Comparison of ENCODE assay signal across 11 cellular contexts in the genomic region with DNA sequence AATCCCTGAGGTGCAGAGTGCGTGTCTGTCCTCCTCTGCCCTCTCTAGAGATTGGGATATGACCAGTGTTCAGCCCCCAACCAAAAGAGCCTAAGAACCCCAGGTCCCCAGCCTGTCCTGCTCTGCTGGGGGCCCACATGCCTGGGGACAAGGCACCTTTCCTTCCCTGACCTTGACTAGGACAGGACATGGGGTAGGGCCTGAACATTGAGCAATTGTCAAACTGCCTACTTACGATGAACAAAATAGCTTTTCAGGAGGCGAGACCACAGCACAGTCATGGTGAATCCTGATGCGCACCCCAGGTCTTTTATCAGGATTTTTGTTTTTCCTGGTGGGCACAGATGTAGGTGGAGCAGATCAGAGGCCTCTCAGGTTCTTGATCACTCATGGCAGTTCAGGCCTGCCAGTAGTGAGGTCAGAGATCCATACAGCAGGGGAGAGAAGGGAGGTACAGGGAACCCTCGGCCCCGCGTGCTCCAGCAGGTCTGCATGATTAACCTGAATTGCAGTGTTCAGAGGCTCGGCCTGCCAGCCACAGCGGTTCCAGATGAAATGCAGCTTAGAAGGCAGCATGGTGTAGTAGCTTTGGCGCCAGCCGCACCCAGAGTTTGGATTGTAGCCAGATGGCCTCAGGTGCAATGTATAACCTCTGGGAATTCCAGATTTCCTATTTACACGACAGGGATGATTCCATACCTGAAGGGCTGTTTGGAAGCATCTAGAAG.
A peak's percentile ranks its signal among the peaks of the same experiment; 100 is the strongest.
DNase-seq lines count a peak whose midpoint lies in the region; ATAC-seq, FAIRE-seq and TF ChIP-seq lines count a peak whose summit lies in the region.
"Had no signal": no experiment of that assay in that cellular context is flagged by ENCODE, and none has a peak within 500 bp of the region (broad histone marks: within the 10 kb centered on the region; RNA-seq: fewer than 3 reads in every experiment).

No MANE protein-coding gene starts in this region.

- no peaks in the 10 kb centered on the region for H3K9me3 ChIP-seq in right cardiac atrium (ENCODE audit: control insufficient read depth, low read length)
- H3K9me3 ChIP-seq in thoracic aorta: no peaks in the 10 kb centered on the region

- H3K27me3 ChIP-seq in right cardiac atrium (ENCODE audit: control insufficient read depth, insufficient read depth): no peaks in the 10 kb centered on the region
- no peaks in the 10 kb centered on the region for H3K27me3 ChIP-seq in thoracic aorta (replicated peaks; ENCODE audit: insufficient read depth)

- ATAC-seq in right cardiac atrium (peak; percentile 7 to 8), thoracic aorta (ENCODE audit: insufficient number of reproducible peaks, low FRiP score, low read depth) (no peak), HG02571 (IDR thresholded peaks at IDR 0.05; ENCODE audit: unreplicated experiment) (no peak)
- ATAC-seq: activated naive CD8-positive, alpha-beta T cell treated with anti-CD3 and anti-CD28 coated beads, Interleukin-2, amount 50 U/mL, for 24 hours; sciatic nerve had no signal

- TF ChIP-seq CTCF in thoracic aorta (IDR thresholded peaks at IDR 0.05): no peak

- DNase-seq in NCI-H510A treated with DMSO at 0.1 percent for 48 hours (lab: John Stamatoyannopoulos, UW): peak; percentile 3
- no peak for DNase-seq in NCI-H510A (lab: John Stamatoyannopoulos, UW)
- peak; percentile 69 for DNase-seq in NCI-H226
- DNase-seq in right cardiac atrium: no peak
- no peak for DNase-seq in thoracic aorta (ENCODE audit: low spot score)
- no peak for DNase-seq in frontal cortex (ENCODE audit: low spot score in 2 of 2)
- no peak for DNase-seq in effector CD4-positive, alpha-beta T cell
- DNase-seq: activated naive CD8-positive, alpha-beta T cell treated with anti-CD3 and anti-CD28 coated beads, Interleukin-2, amount 50 U/mL, for 24 hours; hypothalamus had no signal

- H3K27ac ChIP-seq in right cardiac atrium (ENCODE audit: low read length) (no peak overlapping the region), thoracic aorta (peak overlapping the region; percentile 16 to 71)

- WGBS in right cardiac atrium: 91% methylated on average over 12 of the region's 12 CpGs

- H3K4me3 ChIP-seq in right cardiac atrium (ENCODE audit: low read length) (no peak overlapping the region), thoracic aorta (no peak overlapping the region)

- intact Hi-C loops in right cardiac atrium (cut with DNase I): no loop called here

- no peaks in the 10 kb centered on the region for H3K4me1 ChIP-seq in right cardiac atrium (ENCODE audit: control insufficient read depth, insufficient read depth, low read length)
- H3K4me1 ChIP-seq in thoracic aorta (ENCODE audit: control insufficient read depth in 1 of 2, low read depth in 2 of 2): peaks cover 0 to 30% of the 10 kb centered on the region in 2 donors

- no peak for FAIRE-seq in frontal cortex (lab: Jason Lieb, UNC)

- no peaks in the 10 kb centered on the region for H3K36me3 ChIP-seq in thoracic aorta

Comparison
In these comparisons a context has a peak if more than half of its experiments do, and no peak if none do; other contexts are left out.
1. DNase-seq: peak in NCI-H510A treated with DMSO at 0.1 percent for 48 hours (single experiment) and NCI-H226 (single experiment); none in NCI-H510A (single experiment), right cardiac atrium (0 of 3), thoracic aorta (single experiment), frontal cortex (0 of 2) and effector CD4-positive, alpha-beta T cell (single experiment).
2. ATAC-seq: peak in right cardiac atrium (2 of 2); none in thoracic aorta (single experiment) and HG02571 (single experiment).